ENCODE assay signal across 33 cellular contexts in the genomic region with DNA sequence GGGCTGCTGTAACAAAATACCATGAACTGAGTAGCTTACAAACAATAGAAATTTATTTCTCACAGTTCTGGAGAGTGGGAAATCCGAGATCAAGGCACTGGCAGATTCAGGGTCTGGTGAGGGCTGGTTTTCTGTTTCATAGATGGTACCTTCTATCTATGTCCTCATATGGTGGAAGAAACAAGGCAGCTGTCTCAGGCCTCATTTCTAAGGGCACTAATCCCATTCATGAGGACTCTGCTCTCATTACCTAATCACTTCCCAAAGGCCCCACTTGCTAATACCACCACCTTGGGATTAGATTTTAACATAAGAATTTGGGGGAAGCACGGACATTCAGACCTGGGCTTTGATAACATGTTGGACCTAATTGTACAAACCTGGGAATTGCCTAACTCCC. TPM values are rescaled to one million over a fixed set of nuclear protein-coding genes. Genes with fewer than 3 reads are reported as not detected.
"Had no signal": no experiment of that assay in that cellular context is flagged by ENCODE, and none has a peak within 500 bp of the region (broad histone marks: within the 10 kb centered on the region; RNA-seq: fewer than 3 reads in every experiment).

No MANE protein-coding gene starts in this region.

- H3K36me3 Mint-ChIP-seq: activated naive CD8-positive, alpha-beta T cell treated with anti-CD3 and anti-CD28 coated beads, Interleukin-2, amount 10 ng/mL, durations not matched to agents 7 days and 5 days; brain had no signal

- H3K4me3 ChIP-seq: ascending aorta, breast epithelium, cardiac muscle cell, colonic mucosa, esophagus muscularis mucosa, gastrocnemius medialis, heart left ventricle had no signal

- H3K4me3 Mint-ChIP-seq: activated CD4-positive, alpha-beta T cell treated with anti-CD3 and anti-CD28 coated beads for 36 hours; activated CD8-positive, alpha-beta T cell treated with anti-CD3 and anti-CD28 coated beads for 36 hours; activated naive CD4-positive, alpha-beta T cell treated with anti-CD3 and anti-CD28 coated beads, Interleukin-2, amount 50 U/mL, for 24 hours; activated naive CD8-positive, alpha-beta T cell treated with anti-CD3 and anti-CD28 coated beads, Interleukin-2, amount 10 ng/mL, durations not matched to agents 7 days and 5 days; activated T-cell treated with anti-CD3 and anti-CD28 coated beads, Interleukin-2, amount 50 U/mL, for 4 hours; activated T-helper 17 cell treated with anti-CD3 and anti-CD28 coated beads, Interleukin-2, amount 50 U/mL, for 72 hours; brain; T-helper 17 cell; T-helper 2 cell treated with Interferon-gamma antibody and Interleukin-4, amounts not matched to agents 5 μg/mL and 100 μg/mL, for 36 hours had no signal

- H3K36me3 ChIP-seq: ascending aorta, breast epithelium, cardiac muscle cell, colonic mucosa, gastrocnemius medialis, WERI-Rb-1 had no signal

- H3K27ac Mint-ChIP-seq: activated CD4-positive, alpha-beta T cell treated with anti-CD3 and anti-CD28 coated beads for 36 hours; activated CD8-positive, alpha-beta T cell treated with anti-CD3 and anti-CD28 coated beads for 36 hours; activated naive CD8-positive, alpha-beta T cell treated with anti-CD3 and anti-CD28 coated beads, Interleukin-2, amount 10 ng/mL, durations not matched to agents 7 days and 5 days; activated T-helper 17 cell treated with anti-CD3 and anti-CD28 coated beads, Interleukin-2, amount 50 U/mL, for 72 hours; brain; T-helper 2 cell treated with Interferon-gamma antibody and Interleukin-4, amounts not matched to agents 5 μg/mL and 100 μg/mL, for 36 hours had no signal

- H3K27me3 ChIP-seq: ascending aorta, breast epithelium, cardiac muscle cell, colonic mucosa, esophagus muscularis mucosa, foreskin keratinocyte, gastrocnemius medialis, heart left ventricle had no signal

- DNase-seq: activated CD4-positive, alpha-beta T cell treated with anti-CD3 and anti-CD28 coated beads for 36 hours; activated CD4-positive, alpha-beta T cell treated with anti-CD3 and anti-CD28 coated beads, Interleukin-2, amount 50 U/mL, for 1 hour; activated CD4-positive, alpha-beta T cell treated with anti-CD3 and anti-CD28 coated beads, Interleukin-2, amount 50 U/mL, for 48 hours; activated CD4-positive, CD25-positive, alpha-beta regulatory T cell; activated CD4-positive, CD25-positive, alpha-beta regulatory T cell treated with anti-CD3 and anti-CD28 coated beads, Interleukin-2, amount 50 U/mL, for 72 hours; activated CD8-positive, alpha-beta memory T cell treated with anti-CD3 and anti-CD28 coated beads for 24 hours; activated CD8-positive, alpha-beta T cell treated with anti-CD3 and anti-CD28 coated beads for 36 hours; activated effector memory CD4-positive, alpha-beta T cell treated with Interleukin-2 at 50 U/mL for 16 hours; activated gamma-delta T cell treated with Interleukin-2 at 50 U/mL for 16 hours; activated naive CD4-positive, alpha-beta T cell treated with Interleukin-2 at 50 U/mL for 16 hours; activated naive CD8-positive, alpha-beta T cell treated with anti-CD3 and anti-CD28 coated beads, Interleukin-2, amount 10 ng/mL, durations not matched to agents 7 days and 5 days; activated T-cell treated with anti-CD3 and anti-CD28 coated beads, Interleukin-2, amount 50 U/mL, for 4 hours; central memory CD4-positive, alpha-beta T cell; cerebellar nuclear complex; colonic mucosa; effector CD8-positive, alpha-beta T cell; foreskin keratinocyte; gastrocnemius medialis; glutamatergic neuron; heart left ventricle; hypothalamus; T-helper 17 cell; T1000; WERI-Rb-1 had no signal

- H3K27me3 Mint-ChIP-seq: activated CD4-positive, alpha-beta T cell treated with anti-CD3 and anti-CD28 coated beads for 36 hours; activated CD8-positive, alpha-beta T cell treated with anti-CD3 and anti-CD28 coated beads for 36 hours; activated naive CD4-positive, alpha-beta T cell treated with anti-CD3 and anti-CD28 coated beads, Interleukin-2, amount 50 U/mL, for 24 hours; activated T-helper 17 cell treated with anti-CD3 and anti-CD28 coated beads, Interleukin-2, amount 50 U/mL, for 72 hours; brain; T-helper 17 cell had no signal

- ATAC-seq: activated CD4-positive, alpha-beta T cell treated with anti-CD3 and anti-CD28 coated beads for 36 hours; activated CD8-positive, alpha-beta T cell treated with anti-CD3 and anti-CD28 coated beads for 36 hours; activated T-cell treated with anti-CD3 and anti-CD28 coated beads, Interleukin-2, amount 50 U/mL, for 4 hours; activated T-helper 17 cell treated with anti-CD3 and anti-CD28 coated beads, Interleukin-2, amount 50 U/mL, for 72 hours; foreskin keratinocyte; gastrocnemius medialis; heart left ventricle; T-helper 17 cell had no signal

- H3K9me3 ChIP-seq: ascending aorta, breast epithelium, colonic mucosa, esophagus muscularis mucosa, gastrocnemius medialis, heart left ventricle had no signal

- H3K4me1 Mint-ChIP-seq: activated CD4-positive, alpha-beta T cell treated with anti-CD3 and anti-CD28 coated beads for 36 hours; activated T-helper 17 cell treated with anti-CD3 and anti-CD28 coated beads, Interleukin-2, amount 50 U/mL, for 72 hours had no signal

- H3K4me1 ChIP-seq: ascending aorta, breast epithelium, colonic mucosa, foreskin keratinocyte had no signal

- H3K9me3 Mint-ChIP-seq: activated CD8-positive, alpha-beta T cell treated with anti-CD3 and anti-CD28 coated beads for 36 hours; activated naive CD4-positive, alpha-beta T cell treated with anti-CD3 and anti-CD28 coated beads, Interleukin-2, amount 50 U/mL, for 24 hours; activated naive CD8-positive, alpha-beta T cell treated with anti-CD3 and anti-CD28 coated beads, Interleukin-2, amount 10 ng/mL, durations not matched to agents 7 days and 5 days; activated T-cell treated with anti-CD3 and anti-CD28 coated beads, Interleukin-2, amount 50 U/mL, for 4 hours; activated T-helper 17 cell treated with anti-CD3 and anti-CD28 coated beads, Interleukin-2, amount 50 U/mL, for 72 hours; brain; T-helper 2 cell treated with Interferon-gamma antibody and Interleukin-4, amounts not matched to agents 5 μg/mL and 100 μg/mL, for 36 hours had no signal

- H3K27ac ChIP-seq: ascending aorta, breast epithelium, cardiac muscle cell, colonic mucosa, esophagus muscularis mucosa, foreskin keratinocyte, gastrocnemius medialis, heart left ventricle, WERI-Rb-1 had no signal

RNA-seq across cellular contexts. Expression of a gene that starts 13.5 kb away (rescaled TPM):
- total RNA-seq: ascending aorta had no signal

RNA-seq across cellular contexts. Expression of a gene that starts 22.7 kb away (rescaled TPM):
- total RNA-seq: activated CD4-positive, alpha-beta T cell treated with anti-CD3 and anti-CD28 coated beads for 36 hours; activated CD8-positive, alpha-beta T cell treated with anti-CD3 and anti-CD28 coated beads for 36 hours; activated naive CD8-positive, alpha-beta T cell treated with anti-CD3 and anti-CD28 coated beads, Interleukin-2, amount 10 ng/mL, durations not matched to agents 7 days and 5 days; activated T-cell treated with anti-CD3 and anti-CD28 coated beads, Interleukin-2, amount 50 U/mL, for 4 hours; activated T-helper 17 cell treated with anti-CD3 and anti-CD28 coated beads, Interleukin-2, amount 50 U/mL, for 72 hours; ascending aorta; epithelial cell of proximal tubule; esophagus muscularis mucosa; foreskin keratinocyte; T-helper 17 cell had no signal

RNA-seq across cellular contexts. Expression of a gene that starts 40.2 kb away (rescaled TPM):
- total RNA-seq: foreskin keratinocyte had no signal
